26 cellular contexts compared by ENCODE assay signal in genomic region chr5:174722500-174722899, GRCh38. TPM values are rescaled to one million over a fixed set of nuclear protein-coding genes. Genes with fewer than 3 reads are reported as not detected.
"Had no signal": no experiment of that assay in that cellular context is flagged by ENCODE, and none has a peak within 500 bp of the region (broad histone marks: within the 10 kb centered on the region; RNA-seq: fewer than 3 reads in every experiment).

No MANE protein-coding gene starts in this region.

- H3K36me3 ChIP-seq: gastrocnemius medialis, pancreas, spleen, tibial nerve had no signal

- H3K27ac Mint-ChIP-seq: activated CD4-positive, alpha-beta memory T cell treated with anti-CD3 and anti-CD28 coated beads, Interleukin-2, amount 10 ng/mL, durations not matched to agents 7 days and 5 days; activated CD4-positive, alpha-beta T cell treated with anti-CD3 and anti-CD28 coated beads, Interleukin-2, amount 10 ng/mL, durations not matched to agents 7 days and 5 days; activated naive CD4-positive, alpha-beta T cell treated with anti-CD3 and anti-CD28 coated beads, Interleukin-2, amount 50 U/mL, for 72 hours; activated T-helper 2 cell treated with anti-CD3 and anti-CD28 coated beads, Interferon-gamma antibody, Interleukin-2, Interleukin-4, amounts not matched to agents 10 μg/mL and 5 μg/mL and 100 μg/mL, durations not matched to agents 14 hours and 24 hours and 36 hours; natural killer cell; T-helper 17 cell had no signal

- DNase-seq: activated CD4-positive, alpha-beta memory T cell treated with anti-CD3 and anti-CD28 coated beads, Interleukin-2, amount 10 ng/mL, durations not matched to agents 7 days and 5 days; activated CD4-positive, alpha-beta T cell treated with anti-CD3 and anti-CD28 coated beads for 1 hour; activated CD4-positive, alpha-beta T cell treated with anti-CD3 and anti-CD28 coated beads, Interleukin-2, amount 10 ng/mL, durations not matched to agents 7 days and 5 days; activated CD8-positive, alpha-beta memory T cell treated with anti-CD3 and anti-CD28 coated beads, Interleukin-2, amount 50 U/mL, for 48 hours; activated T-cell treated with anti-CD3 and anti-CD28 coated beads, Interleukin-2, amount 50 U/mL, for 4 hours; dorsolateral prefrontal cortex; effector memory CD4-positive, alpha-beta T cell; erythroblast; gastrocnemius medialis; glutamatergic neuron; left cardiac atrium; left ventricle myocardium superior; mammary epithelial cell; natural killer cell; pancreas; right cardiac atrium; spleen; stimulated activated CD4-positive, alpha-beta T cell treated with anti-CD3 and anti-CD28 coated beads, Interleukin-2, amount 100 ng/mL, for 48 hours; stimulated activated naive CD4-positive, alpha-beta T cell treated with Interleukin-2 at 50 U/mL for 16 hours; T-helper 17 cell had no signal

- H3K4me3 ChIP-seq: dorsolateral prefrontal cortex, pancreas, spleen, tibial nerve had no signal

- H3K9me3 Mint-ChIP-seq: activated naive CD4-positive, alpha-beta T cell treated with anti-CD3 and anti-CD28 coated beads, Interleukin-2, amount 50 U/mL, for 72 hours; activated T-cell treated with anti-CD3 and anti-CD28 coated beads, Interleukin-2, amount 50 U/mL, for 4 hours; activated T-helper 2 cell treated with anti-CD3 and anti-CD28 coated beads, Interferon-gamma antibody, Interleukin-2, Interleukin-4, amounts not matched to agents 10 μg/mL and 5 μg/mL and 100 μg/mL, durations not matched to agents 14 hours and 24 hours and 36 hours had no signal

- H3K4me1 ChIP-seq: pancreas had no signal

- H3K4me3 Mint-ChIP-seq: activated CD4-positive, alpha-beta memory T cell treated with anti-CD3 and anti-CD28 coated beads, Interleukin-2, amount 10 ng/mL, durations not matched to agents 7 days and 5 days; activated CD4-positive, alpha-beta T cell treated with anti-CD3 and anti-CD28 coated beads, Interleukin-2, amount 10 ng/mL, durations not matched to agents 7 days and 5 days; activated T-cell treated with anti-CD3 and anti-CD28 coated beads, Interleukin-2, amount 50 U/mL, for 4 hours; natural killer cell; T-helper 17 cell had no signal

- ATAC-seq: activated naive CD4-positive, alpha-beta T cell treated with anti-CD3 and anti-CD28 coated beads, Interleukin-2, amount 50 U/mL, for 72 hours; activated T-cell treated with anti-CD3 and anti-CD28 coated beads, Interleukin-2, amount 50 U/mL, for 4 hours; gastrocnemius medialis; left cardiac atrium; left ventricle myocardium superior; natural killer cell; pancreas; right cardiac atrium; SK-N-SH treated with all-trans-retinoic acid at 6 μM for 48 hours; T-helper 17 cell had no signal

- H3K9me3 ChIP-seq: gastrocnemius medialis, pancreas, spleen, tibial nerve had no signal

- H3K27ac ChIP-seq: dorsolateral prefrontal cortex, gastrocnemius medialis, pancreas, spleen, tibial nerve had no signal

RNA-seq across cellular contexts. Expression of gene MSX2, which starts 1.9 kb away (rescaled TPM):
- total RNA-seq: activated CD4-positive, alpha-beta memory T cell treated with anti-CD3 and anti-CD28 coated beads, Interleukin-2, amount 10 ng/mL, durations not matched to agents 7 days and 5 days; activated naive CD4-positive, alpha-beta T cell treated with anti-CD3 and anti-CD28 coated beads, Interleukin-2, amount 50 U/mL, for 72 hours; activated T-helper 2 cell treated with anti-CD3 and anti-CD28 coated beads, Interferon-gamma antibody, Interleukin-2, Interleukin-4, amounts not matched to agents 10 μg/mL and 5 μg/mL and 100 μg/mL, durations not matched to agents 14 hours and 24 hours and 36 hours; bronchial epithelial cell; temporal lobe had no signal
